Comparison of ENCODE assay signal across 1 cellular context in the genomic region with DNA sequence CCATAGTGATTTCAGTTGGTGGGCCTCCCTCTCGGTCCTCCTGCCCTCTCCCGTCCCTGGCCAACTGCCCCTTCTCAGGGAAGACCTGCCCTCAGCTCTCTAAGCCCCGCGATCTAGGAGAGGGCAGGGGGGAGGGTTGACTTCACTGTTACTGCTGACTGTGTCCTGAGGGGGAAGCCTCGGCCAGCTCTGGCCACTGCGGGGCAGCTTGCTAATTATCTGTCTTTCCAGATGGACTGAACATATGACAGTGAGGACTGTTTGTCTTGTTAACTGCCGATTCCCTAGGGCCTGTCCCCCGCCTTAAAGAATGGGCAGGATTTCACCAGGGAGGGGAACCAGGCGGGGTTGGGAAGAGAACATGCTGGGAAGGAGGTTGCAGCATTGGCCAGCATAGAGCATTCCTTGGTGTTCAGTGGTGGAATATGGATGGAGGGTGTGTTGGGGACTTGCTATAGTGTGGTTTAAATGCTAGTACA.
A peak's percentile ranks its signal among the peaks of the same experiment; 100 is the strongest.
TF ChIP-seq lines count a peak whose summit lies in the region.

No MANE protein-coding gene starts in this region.

TF ChIP-seq in K562, 482 proteins besides CTCF, POLR2A, EP300 and RAD21 (continued from another document and continues in another):
- TF ChIP-seq NFE2 (IDR thresholded peaks at IDR 0.05; ENCODE audit: low read depth) (no peak), TAF9B (IDR thresholded peaks at IDR 0.05; ENCODE audit: partially characterized antibody) (no peak), ARID2 (IDR thresholded peaks at IDR 0.05) (no peak), TEAD4 (IDR thresholded peaks at IDR 0.05; ENCODE audit: low read length) (peak; percentile 73), TEAD4 (CRISPR knock-in tag; IDR thresholded peaks at IDR 0.05; ENCODE audit: borderline replicate concordance) (no peak), ARID1B (IDR thresholded peaks at IDR 0.05) (peak; percentile 92), ZC3H11A (IDR thresholded peaks at IDR 0.05; ENCODE audit: low read depth, low read length) (no peak), ZNF280A (IDR thresholded peaks at IDR 0.05; ENCODE audit: low read depth, partially characterized antibody) (no peak), FOXK2 (conservative IDR thresholded peaks at IDR 0.05 in 1 of 2, IDR thresholded peaks at IDR 0.05 in 1 of 2; ENCODE audit: low read depth in 2 of 2) (no peak), ZMIZ1 (IDR thresholded peaks at IDR 0.05; ENCODE audit: low read depth in 2 of 2, low read length in 2 of 2) (no peak), U2AF2 (optimal IDR thresholded peaks at IDR 0.05; ENCODE audit: low read depth, low read length) (no peak), RBM25 (IDR thresholded peaks at IDR 0.05; ENCODE audit: low read depth, low read length, severe bottlenecking) (no peak), ZNF165 (CRISPR knock-in tag; IDR thresholded peaks at IDR 0.05; ENCODE audit: borderline replicate concordance) (no peak), HDAC3 (IDR thresholded peaks at IDR 0.05; ENCODE audit: borderline replicate concordance, partially characterized antibody) (no peak), ETS2 (tag; IDR thresholded peaks at IDR 0.05; ENCODE audit: borderline replicate concordance, poor library complexity, severe bottlenecking) (no peak), MXD1 (CRISPR knock-in tag; IDR thresholded peaks at IDR 0.05; ENCODE audit: borderline replicate concordance, poor library complexity, severe bottlenecking) (no peak), KAT2B (IDR thresholded peaks at IDR 0.05; ENCODE audit: low read depth, low read length) (no peak), SNAPC5 (CRISPR knock-in tag; IDR thresholded peaks at IDR 0.05) (no peak), ZNF75A (CRISPR knock-in tag; IDR thresholded peaks at IDR 0.05) (no peak), BCL6 (CRISPR knock-in tag; IDR thresholded peaks at IDR 0.05) (no peak), STAT5A (IDR thresholded peaks at IDR 0.05; ENCODE audit: borderline replicate concordance, low read length) (peak; percentile 46; the same call in 1 of the 2 replicates), ZFP1 (CRISPR knock-in tag; IDR thresholded peaks at IDR 0.05) (no peak), KDM1A (IDR thresholded peaks at IDR 0.05) (0 out of 4 replicates have a peak, but pooled peaks of 1 of the 2 experiments have one; percentile 25), ZKSCAN3 (CRISPR knock-in tag; IDR thresholded peaks at IDR 0.05) (no peak), SRSF1 (IDR thresholded peaks at IDR 0.05; ENCODE audit: low read depth, low read length) (no peak), ZNF143 (CRISPR knock-in tag; IDR thresholded peaks at IDR 0.05) (no peak), ZNF121 (CRISPR knock-in tag; conservative IDR thresholded peaks at IDR 0.05) (no peak), PHF20 (IDR thresholded peaks at IDR 0.05; ENCODE audit: partially characterized antibody) (no peak), ASH1L (IDR thresholded peaks at IDR 0.05; ENCODE audit: borderline replicate concordance, low read depth, partially characterized antibody) (no peak), POLR2AphosphoS5 (IDR thresholded peaks at IDR 0.05; ENCODE audit: control insufficient read depth, insufficient read depth, low read depth, low read length) (peak; percentile 41; the same call in 1 of the 2 replicates), MCM5 (IDR thresholded peaks at IDR 0.05; ENCODE audit: low read depth) (no peak), ZKSCAN8 (CRISPR knock-in tag; IDR thresholded peaks at IDR 0.05) (no peak), CLOCK (CRISPR knock-in tag; IDR thresholded peaks at IDR 0.05; ENCODE audit: borderline replicate concordance) (no peak), ETV6 (IDR thresholded peaks at IDR 0.05; ENCODE audit: borderline replicate concordance in 1 of 2, low read depth in 2 of 2, low read length in 1 of 2) (no peak), ETV6 (CRISPR knock-in tag; IDR thresholded peaks at IDR 0.05; ENCODE audit: borderline replicate concordance) (no peak), TARDBP (IDR thresholded peaks at IDR 0.05) (no peak), CHCHD3 (CRISPR knock-in tag; IDR thresholded peaks at IDR 0.05) (no peak), PRPF4 (IDR thresholded peaks at IDR 0.05; ENCODE audit: insufficient read depth, low read depth, low read length, poor library complexity, severe bottlenecking) (no peak), ILK (tag; IDR thresholded peaks at IDR 0.05; ENCODE audit: borderline replicate concordance, low read depth) (no peak), IRF2 (CRISPR knock-in tag; IDR thresholded peaks at IDR 0.05) (no peak), GTF2E2 (tag; IDR thresholded peaks at IDR 0.05) (no peak), RAD51 (IDR thresholded peaks at IDR 0.05; ENCODE audit: borderline replicate concordance, low read depth) (no peak), ZBTB34 (CRISPR knock-in tag; IDR thresholded peaks at IDR 0.05) (no peak), DACH1 (IDR thresholded peaks at IDR 0.05; ENCODE audit: partially characterized antibody) (peak; percentile 62), PKNOX1 (IDR thresholded peaks at IDR 0.05) (peak; percentile 59; the same call in 1 of the 2 replicates), ELK1 (CRISPR knock-in tag; IDR thresholded peaks at IDR 0.05) (no peak)
- TF ChIP-seq, protein P1, sequence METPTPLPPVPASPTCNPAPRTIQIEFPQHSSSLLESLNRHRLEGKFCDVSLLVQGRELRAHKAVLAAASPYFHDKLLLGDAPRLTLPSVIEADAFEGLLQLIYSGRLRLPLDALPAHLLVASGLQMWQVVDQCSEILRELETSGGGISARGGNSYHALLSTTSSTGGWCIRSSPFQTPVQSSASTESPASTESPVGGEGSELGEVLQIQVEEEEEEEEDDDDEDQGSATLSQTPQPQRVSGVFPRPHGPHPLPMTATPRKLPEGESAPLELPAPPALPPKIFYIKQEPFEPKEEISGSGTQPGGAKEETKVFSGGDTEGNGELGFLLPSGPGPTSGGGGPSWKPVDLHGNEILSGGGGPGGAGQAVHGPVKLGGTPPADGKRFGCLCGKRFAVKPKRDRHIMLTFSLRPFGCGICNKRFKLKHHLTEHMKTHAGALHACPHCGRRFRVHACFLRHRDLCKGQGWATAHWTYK (CRISPR knock-in tag; IDR thresholded peaks at IDR 0.05), result 0 out of 2 replicates have a peak, but pooled peaks have one; percentile 25
- TF ChIP-seq, protein P2, sequence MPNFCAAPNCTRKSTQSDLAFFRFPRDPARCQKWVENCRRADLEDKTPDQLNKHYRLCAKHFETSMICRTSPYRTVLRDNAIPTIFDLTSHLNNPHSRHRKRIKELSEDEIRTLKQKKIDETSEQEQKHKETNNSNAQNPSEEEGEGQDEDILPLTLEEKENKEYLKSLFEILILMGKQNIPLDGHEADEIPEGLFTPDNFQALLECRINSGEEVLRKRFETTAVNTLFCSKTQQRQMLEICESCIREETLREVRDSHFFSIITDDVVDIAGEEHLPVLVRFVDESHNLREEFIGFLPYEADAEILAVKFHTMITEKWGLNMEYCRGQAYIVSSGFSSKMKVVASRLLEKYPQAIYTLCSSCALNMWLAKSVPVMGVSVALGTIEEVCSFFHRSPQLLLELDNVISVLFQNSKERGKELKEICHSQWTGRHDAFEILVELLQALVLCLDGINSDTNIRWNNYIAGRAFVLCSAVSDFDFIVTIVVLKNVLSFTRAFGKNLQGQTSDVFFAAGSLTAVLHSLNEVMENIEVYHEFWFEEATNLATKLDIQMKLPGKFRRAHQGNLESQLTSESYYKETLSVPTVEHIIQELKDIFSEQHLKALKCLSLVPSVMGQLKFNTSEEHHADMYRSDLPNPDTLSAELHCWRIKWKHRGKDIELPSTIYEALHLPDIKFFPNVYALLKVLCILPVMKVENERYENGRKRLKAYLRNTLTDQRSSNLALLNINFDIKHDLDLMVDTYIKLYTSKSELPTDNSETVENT (CRISPR knock-in tag; IDR thresholded peaks at IDR 0.05), result no peak
